In the genomic region with DNA sequence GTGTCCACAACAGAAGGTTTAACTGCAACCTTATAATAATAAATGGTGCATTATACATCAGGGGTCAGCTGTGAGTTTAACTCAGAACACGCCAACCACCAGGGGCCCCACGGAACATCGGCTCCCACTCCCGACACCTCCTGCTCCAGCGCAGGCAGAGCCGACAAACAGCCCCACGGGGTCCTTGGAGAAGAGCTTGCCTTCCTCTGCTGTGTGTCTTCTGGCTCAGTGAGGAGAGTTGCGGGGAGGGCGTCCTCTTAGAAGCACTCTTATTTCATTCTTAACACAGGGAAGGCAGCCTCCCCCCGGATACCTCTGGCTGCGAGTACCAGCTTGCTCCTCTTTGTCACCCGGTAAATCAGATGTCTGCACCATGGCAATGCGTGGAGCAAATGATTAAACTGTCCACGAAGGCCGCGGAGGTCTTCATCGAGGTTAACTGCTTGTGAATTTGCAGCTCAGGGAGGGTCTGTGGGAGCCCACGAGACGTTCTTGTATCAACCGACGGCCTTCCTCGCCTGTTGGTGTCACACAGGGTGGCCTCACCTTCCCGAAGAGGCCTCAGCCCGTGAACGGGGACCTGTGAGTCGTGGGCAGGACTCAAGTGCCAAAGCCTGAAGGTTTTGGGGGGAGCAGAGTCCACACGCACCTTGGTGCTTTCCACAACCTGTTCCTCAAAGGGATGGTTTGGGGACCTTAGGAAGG, we compare ENCODE assay signal across 25 cellular contexts.
DNase-seq lines count a peak whose midpoint lies in the region; ATAC-seq, FAIRE-seq and TF ChIP-seq lines count a peak whose summit lies in the region.
"Had no signal": no experiment of that assay in that cellular context is flagged by ENCODE, and none has a peak within 500 bp of the region (broad histone marks: within the 10 kb centered on the region; RNA-seq: fewer than 3 reads in every experiment).

No MANE protein-coding gene starts in this region.

- no peak overlapping the region for H3K4me3 Mint-ChIP-seq in activated CD8-positive, alpha-beta memory T cell treated with anti-CD3 and anti-CD28 coated beads, Interleukin-2, amount 10 ng/mL, durations not matched to agents 7 days and 5 days
- H3K4me3 Mint-ChIP-seq in osteocyte (ENCODE audit: unreplicated experiment) (no peak overlapping the region), Calu3 (ENCODE audit: low read depth, unreplicated experiment) (no peak overlapping the region)

- no peak overlapping the region for H3K9ac ChIP-seq in kidney (ENCODE audit: low read length in 2 of 2)

- peaks cover 10% of the 10 kb centered on the region for H3K27me3 ChIP-seq in upper lobe of right lung

- TF ChIP-seq CTCF in kidney (IDR thresholded peaks at IDR 0.05; ENCODE audit: borderline replicate concordance, extremely low read depth, insufficient read depth) (no peak), osteocyte (IDR thresholded peaks at IDR 0.05) (no peak), upper lobe of right lung (IDR thresholded peaks at IDR 0.05) (no peak), Calu3 (IDR thresholded peaks at IDR 0.05; ENCODE audit: unreplicated experiment) (no peak)

- intact Hi-C loops in kidney (cut with DNase I): no loop called here
- intact Hi-C loops in upper lobe of right lung (cut with DNase I): no loop called here
- intact Hi-C loops in Calu3 (cut with micrococcal nuclease; ENCODE audit: unreplicated experiment): no loop called here

- no peaks in the 10 kb centered on the region for H3K36me3 ChIP-seq in kidney (ENCODE audit: control insufficient read depth in 1 of 2, insufficient read depth in 2 of 2, low read length in 2 of 2)
- no peaks in the 10 kb centered on the region for H3K36me3 ChIP-seq in upper lobe of right lung
- H3K36me3 ChIP-seq: SJCRH30 had no signal

- DNase-seq in activated CD8-positive, alpha-beta memory T cell treated with anti-CD3 and anti-CD28 coated beads, Interleukin-2, amount 10 ng/mL, durations not matched to agents 7 days and 5 days: peak; percentile 34
- DNase-seq in activated CD8-positive, alpha-beta memory T cell treated with anti-CD3 and anti-CD28 coated beads for 24 hours: no peak
- DNase-seq in kidney: peak; percentile 37
- DNase-seq in osteocyte (ENCODE audit: extremely low spot score, unreplicated experiment): peak; percentile 77
- peak; percentile 22 for DNase-seq in upper lobe of right lung
- no peak for DNase-seq in activated T-cell treated with anti-CD3 and anti-CD28 coated beads for 4 hours
- DNase-seq in Calu3: no peak
- DNase-seq in effector CD4-positive, alpha-beta T cell: no peak
- DNase-seq: AML-193; CD8-positive, alpha-beta memory T cell; DMS53; GF-D8; GOT3; Karpas-422; NCI-H1694; NCI-H2081 treated with DMSO at 0.1 percent for 48 hours; NCI-H2171 treated with DMSO at 0.1 percent for 48 hours; NCI-H446; NCI-H526; SJCRH30 had no signal

- H3K4me1 ChIP-seq in kidney (ENCODE audit: control insufficient read depth in 1 of 2, insufficient read depth in 1 of 2, low read depth in 1 of 2, low read length in 2 of 2): no peaks in the 10 kb centered on the region
- H3K4me1 ChIP-seq in upper lobe of right lung: no peaks in the 10 kb centered on the region

- H3K36me3 Mint-ChIP-seq in activated CD8-positive, alpha-beta memory T cell treated with anti-CD3 and anti-CD28 coated beads, Interleukin-2, amount 10 ng/mL, durations not matched to agents 7 days and 5 days: no peaks in the 10 kb centered on the region
- H3K36me3 Mint-ChIP-seq in osteocyte (ENCODE audit: unreplicated experiment): no peaks in the 10 kb centered on the region
- no peaks in the 10 kb centered on the region for H3K36me3 Mint-ChIP-seq in Calu3 (ENCODE audit: insufficient read depth, unreplicated experiment)
- H3K36me3 Mint-ChIP-seq: CD8-positive, alpha-beta memory T cell had no signal

- H3K4me3 ChIP-seq in kidney (ENCODE audit: low read length in 2 of 2) (no peak overlapping the region), upper lobe of right lung (no peak overlapping the region)
- H3K4me3 ChIP-seq: SJCRH30 had no signal

- peaks cover 13% of the 10 kb centered on the region for H3K27me3 Mint-ChIP-seq in activated CD8-positive, alpha-beta memory T cell treated with anti-CD3 and anti-CD28 coated beads, Interleukin-2, amount 10 ng/mL, durations not matched to agents 7 days and 5 days
- no peaks in the 10 kb centered on the region for H3K27me3 Mint-ChIP-seq in osteocyte (ENCODE audit: unreplicated experiment)
- H3K27me3 Mint-ChIP-seq in Calu3 (ENCODE audit: unreplicated experiment): peaks cover 40% of the 10 kb centered on the region

- H3K27ac Mint-ChIP-seq in activated CD8-positive, alpha-beta memory T cell treated with anti-CD3 and anti-CD28 coated beads, Interleukin-2, amount 10 ng/mL, durations not matched to agents 7 days and 5 days: no peak overlapping the region
- H3K27ac Mint-ChIP-seq in osteocyte (ENCODE audit: unreplicated experiment) (no peak overlapping the region), Calu3 (ENCODE audit: unreplicated experiment) (no peak overlapping the region)
- H3K27ac Mint-ChIP-seq: CD8-positive, alpha-beta memory T cell had no signal

- FAIRE-seq in kidney (lab: Jason Lieb, UNC): no peak
- FAIRE-seq: D721Med, GM19239, RCC 7860 had no signal

- ATAC-seq in activated CD8-positive, alpha-beta memory T cell treated with anti-CD3 and anti-CD28 coated beads, Interleukin-2, amount 10 ng/mL, durations not matched to agents 7 days and 5 days: no peak
- ATAC-seq in upper lobe of right lung: no peak
- ATAC-seq: HCT116 had no signal

- no peaks in the 10 kb centered on the region for H3K9me3 Mint-ChIP-seq in activated CD8-positive, alpha-beta memory T cell treated with anti-CD3 and anti-CD28 coated beads, Interleukin-2, amount 10 ng/mL, durations not matched to agents 7 days and 5 days (ENCODE audit: low read depth)
- no peaks in the 10 kb centered on the region for H3K9me3 Mint-ChIP-seq in osteocyte (ENCODE audit: unreplicated experiment)
- H3K9me3 Mint-ChIP-seq in Calu3 (ENCODE audit: low read depth, unreplicated experiment): peaks cover 4% of the 10 kb centered on the region
- H3K9me3 Mint-ChIP-seq: CD8-positive, alpha-beta memory T cell had no signal

- H3K4me1 Mint-ChIP-seq in activated CD8-positive, alpha-beta memory T cell treated with anti-CD3 and anti-CD28 coated beads, Interleukin-2, amount 10 ng/mL, durations not matched to agents 7 days and 5 days: no peaks in the 10 kb centered on the region
- H3K4me1 Mint-ChIP-seq in osteocyte (ENCODE audit: unreplicated experiment): peaks cover 14% of the 10 kb centered on the region
- no peaks in the 10 kb centered on the region for H3K4me1 Mint-ChIP-seq in Calu3 (ENCODE audit: low read depth, unreplicated experiment)
- H3K4me1 Mint-ChIP-seq: CD8-positive, alpha-beta memory T cell had no signal

- H3K27ac ChIP-seq in kidney (ENCODE audit: low read depth in 2 of 2, low read length in 2 of 2): no peak overlapping the region
- no peak overlapping the region for H3K27ac ChIP-seq in upper lobe of right lung
- H3K27ac ChIP-seq: C4-2B, SJCRH30 had no signal

- H3K9me3 ChIP-seq in kidney (ENCODE audit: control insufficient read depth in 1 of 2, low read length in 2 of 2) (no peaks in the 10 kb centered on the region), upper lobe of right lung (no peaks in the 10 kb centered on the region)
- H3K9me3 ChIP-seq: SJCRH30 had no signal

- CTCF ChIA-PET in activated CD8-positive, alpha-beta memory T cell treated with anti-CD3 and anti-CD28 coated beads, Interleukin-2, amount 10 ng/mL, durations not matched to agents 7 days and 5 days (lab: Charles Lee): no interaction called here
- CTCF ChIA-PET in Calu3 (lab: Charles Lee): no interaction called here

- BruUV-seq in Calu3 (replicated peaks; lab: Mats Ljungman, UMichigan): no TSS peak

Comparison
In these comparisons a context has a peak if more than half of its experiments do, and no peak if none do; other contexts are left out.
1. DNase-seq: peak in activated CD8-positive, alpha-beta memory T cell treated with anti-CD3 and anti-CD28 coated beads, Interleukin-2, amount 10 ng/mL, durations not matched to agents 7 days and 5 days (single experiment), kidney (single experiment), osteocyte (single experiment) and upper lobe of right lung (single experiment); none in activated CD8-positive, alpha-beta memory T cell treated with anti-CD3 and anti-CD28 coated beads for 24 hours (single experiment), activated T-cell treated with anti-CD3 and anti-CD28 coated beads for 4 hours (single experiment), Calu3 (single experiment) and effector CD4-positive, alpha-beta T cell (single experiment).